ENCODE assay signal across 14 cellular contexts in the genomic region with DNA sequence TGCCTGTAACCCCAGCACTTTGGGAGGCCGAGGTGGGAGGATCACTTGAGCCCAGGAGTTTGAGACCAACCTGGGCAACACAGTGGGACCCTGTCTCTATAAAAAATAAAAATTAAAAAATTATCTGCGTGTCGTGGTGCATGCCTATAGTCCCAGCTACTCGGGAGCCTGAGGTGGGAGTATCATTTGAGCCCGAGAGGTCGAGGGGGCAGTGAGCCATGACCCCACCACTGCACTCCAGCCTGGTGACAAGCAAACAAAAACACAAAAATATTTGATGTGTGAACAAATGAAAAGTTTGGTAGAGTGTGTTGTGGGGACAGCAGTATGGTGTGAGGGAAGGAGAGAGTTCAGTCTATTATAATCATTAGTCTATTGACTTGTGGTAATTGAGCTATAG.
DNase-seq lines count a peak whose midpoint lies in the region; ATAC-seq, FAIRE-seq and TF ChIP-seq lines count a peak whose summit lies in the region.
"Had no signal": no experiment of that assay in that cellular context is flagged by ENCODE, and none has a peak within 500 bp of the region (broad histone marks: within the 10 kb centered on the region; RNA-seq: fewer than 3 reads in every experiment).

No MANE protein-coding gene starts in this region.

- peak overlapping the region; percentile 99 for H3K18ac ChIP-seq in IMR-90 (ENCODE audit: low read depth, low read length)
- H3K18ac ChIP-seq in mesenchymal stem cell (ENCODE audit: low read depth in 1 of 2, low read length in 2 of 2): peak overlapping the region; percentile 58 to 100

- H4K91ac ChIP-seq in IMR-90 (ENCODE audit: insufficient read depth, low read depth, low read length) (peak overlapping the region; percentile 100), mesenchymal stem cell (ENCODE audit: low read length) (peak overlapping the region; percentile 76)

- in situ Hi-C loops in IMR-90 (cut with MboI; ENCODE audit: low sequenced_read_pairs): loop anchor here (25.0 kb wide), 1 partner anchor 1249 kb away; no protein-coding TSS in a partner anchor
- in situ Hi-C loops in mammary epithelial cell (cut with MboI; ENCODE audit: low sequenced_read_pairs in 2 of 2): no loop called here

- H3K27ac ChIP-seq in IMR-90 (ENCODE audit: insufficient read depth, low read length) (peak overlapping the region; percentile 99), mammary epithelial cell (ENCODE audit: insufficient read depth, low read depth, low read length) (peak overlapping the region; percentile 77), mesenchymal stem cell (ENCODE audit: low read length, poor library complexity, severe bottlenecking) (peak overlapping the region; percentile 98), thoracic aorta (peak overlapping the region; percentile 89 to 97)
- H3K27ac ChIP-seq: KMS-11 had no signal

- H4K20me1 ChIP-seq in IMR-90 (ENCODE audit: insufficient read depth, low read length): peaks cover 3% of the 10 kb centered on the region; the same call in 1 of the 2 replicates
- no peaks in the 10 kb centered on the region for H4K20me1 ChIP-seq in mammary epithelial cell (ENCODE audit: insufficient read depth, low read length)

- CTCF ChIA-PET in IMR-90 (lab: Yijun Ruan, JAX) (interaction anchor here (0.9 to 1.8 kb wide), 4 partner anchors 44 to 526 kb away, joined by 3 to 6 read pairs (median 4); no protein-coding TSS in a partner anchor), mammary epithelial cell (lab: Charles Lee; ENCODE audit: low non-redundant PET) (interaction anchor here (0.6 to 0.7 kb wide), 2 partner anchors 44 to 484 kb away, joined by 3 to 11 read pairs; no protein-coding TSS in a partner anchor)

- no peak for TF ChIP-seq RAD21 in IMR-90 (IDR thresholded peaks at IDR 0.05; ENCODE audit: low read length)

- no peak for ATAC-seq in IMR-90 (ENCODE audit: low read depth)
- ATAC-seq in thoracic aorta (ENCODE audit: insufficient number of reproducible peaks, low FRiP score, low read depth): no peak
- ATAC-seq: GM23338; stimulated activated naive B cell treated with anti-CD40 and anti-IgM and Interleukin-4, amounts not matched to agents 10 μg/mL and 1 μg/mL and 100 μg/mL, for 72 hours had no signal

- BruUV-seq in IMR-90 (replicated peaks; lab: Mats Ljungman, UMichigan): TSS peak; percentile 67
- no TSS peak for BruUV-seq in mammary epithelial cell (replicated peaks; lab: Mats Ljungman, UMichigan)

- H2BK15ac ChIP-seq in IMR-90 (ENCODE audit: low read depth, low read length) (peak overlapping the region; percentile 97), mesenchymal stem cell (ENCODE audit: low read depth, poor library complexity, severe bottlenecking) (no peak overlapping the region)

- H2BK5ac ChIP-seq in IMR-90 (ENCODE audit: low read depth, low read length, poor library complexity, severe bottlenecking) (peak overlapping the region; percentile 100), mesenchymal stem cell (ENCODE audit: low read depth, low read length, poor library complexity, severe bottlenecking) (peak overlapping the region; percentile 98)

- WGBS in IMR-90 (ENCODE audit: extremely low coverage in 2 of 2, insufficient read length in 1 of 2), 2 experiments: no CpG with 5 or more reads among the region's 6 CpGs
- 75% methylated on average over 6 of the region's 6 CpGs for WGBS in mammary epithelial cell (ENCODE audit: low coverage, missing lambda C conversion rate)
- 49% methylated on average over 6 of the region's 6 CpGs for WGBS in mesenchymal stem cell

- peak overlapping the region; percentile 79 for H2AK9ac ChIP-seq in IMR-90 (replicated peaks; ENCODE audit: low read depth, low read length, poor library complexity)

- H3K4me3 ChIP-seq in IMR-90 (ENCODE audit: insufficient read depth, low read depth, low read length) (no peak overlapping the region), mammary epithelial cell (replicated peaks in 1 of 3; ENCODE audit: insufficient read depth in 1 of 3, low read depth in 2 of 3, low read length in 3 of 3) (no peak overlapping the region), mesenchymal stem cell (ENCODE audit: insufficient read depth in 1 of 2, low read depth in 1 of 2, low read length in 2 of 2) (peak overlapping the region in 1 of 2 experiments; percentile 72), thoracic aorta (no peak overlapping the region)
- H3K4me3 ChIP-seq: GM23338, mucosa of descending colon had no signal

- no peak for FAIRE-seq in RCC 7860 (lab: Jason Lieb, UNC)

- peaks cover 27% of the 10 kb centered on the region for H3K9me1 ChIP-seq in IMR-90 (ENCODE audit: insufficient read depth, low read length)

- no peak for TF ChIP-seq POLR2A in IMR-90 (IDR thresholded peaks at IDR 0.05; ENCODE audit: low read depth, low read length)

- H2AK5ac ChIP-seq in IMR-90 (ENCODE audit: low read depth, low read length) (peak overlapping the region; percentile 100), mesenchymal stem cell (ENCODE audit: low read length, severe bottlenecking) (peak overlapping the region; percentile 89)

- no peaks in the 10 kb centered on the region for H3K36me3 ChIP-seq in IMR-90 (ENCODE audit: control insufficient read depth, insufficient read depth, low read length)
- peaks cover 2% of the 10 kb centered on the region for H3K36me3 ChIP-seq in mammary epithelial cell (ENCODE audit: insufficient read depth, low read length)
- peaks cover 0 to 2% of the 10 kb centered on the region in 2 experiments for H3K36me3 ChIP-seq in mesenchymal stem cell (ENCODE audit: control insufficient read depth in 1 of 2, insufficient read depth in 2 of 2, low read depth in 1 of 2, low read length in 2 of 2)
- no peaks in the 10 kb centered on the region for H3K36me3 ChIP-seq in thoracic aorta

- H3K4me1 ChIP-seq in IMR-90 (ENCODE audit: control insufficient read depth, insufficient read depth, low read length): peaks cover 38% of the 10 kb centered on the region
- H3K4me1 ChIP-seq in mammary epithelial cell (ENCODE audit: insufficient read depth, low read length): peaks cover 60% of the 10 kb centered on the region
- H3K4me1 ChIP-seq in mesenchymal stem cell (ENCODE audit: control insufficient read depth, insufficient read depth, low read depth, low read length): peaks cover 34% of the 10 kb centered on the region
- H3K4me1 ChIP-seq in thoracic aorta (ENCODE audit: control insufficient read depth in 1 of 2, low read depth in 2 of 2): peaks cover 20 to 57% of the 10 kb centered on the region in 2 donors

- H2BK12ac ChIP-seq in mesenchymal stem cell (ENCODE audit: low read length in 2 of 2): peak overlapping the region; percentile 91 to 99

- H2BK120ac ChIP-seq in IMR-90 (ENCODE audit: low read depth, low read length): peak overlapping the region; percentile 100
- peak overlapping the region; percentile 93 for H2BK120ac ChIP-seq in mesenchymal stem cell (ENCODE audit: low read depth, low read length)

- H3K27me3 ChIP-seq in IMR-90 (ENCODE audit: control insufficient read depth, insufficient read depth, low read length) (no peaks in the 10 kb centered on the region), mammary epithelial cell (ENCODE audit: insufficient read depth, low read length) (no peaks in the 10 kb centered on the region), mesenchymal stem cell (ENCODE audit: control insufficient read depth in 1 of 2, insufficient read depth in 1 of 2, low read length in 2 of 2) (no peaks in the 10 kb centered on the region), thoracic aorta (replicated peaks; ENCODE audit: insufficient read depth) (no peaks in the 10 kb centered on the region)

- H4K5ac ChIP-seq in IMR-90 (ENCODE audit: low read depth, low read length): peak overlapping the region; percentile 99

- no peak for DNase-seq in IMR-90
- DNase-seq in mammary epithelial cell: no peak
- DNase-seq in mesenchymal stem cell: no peak
- DNase-seq in thoracic aorta (ENCODE audit: low spot score): no peak
- DNase-seq in mucosa of gallbladder (ENCODE audit: low spot score): no peak
- DNase-seq in epidermal melanocyte (ENCODE audit: insufficient read length, low spot score): no peak
- no peak for DNase-seq in RCC 7860 (ENCODE audit: low spot score)
- DNase-seq: activated effector memory CD4-positive, alpha-beta T cell treated with Interleukin-2 at 50 U/mL for 16 hours; mucosa of descending colon; NCI-H187; stimulated activated CD4-positive, alpha-beta T cell treated with anti-CD3 and anti-CD28 coated beads, Interleukin-4, amount 100 ng/mL, for 24 hours; stimulated activated naive B cell treated with anti-CD40 and anti-IgM and Interleukin-4, amounts not matched to agents 10 μg/mL and 1 μg/mL and 100 μg/mL, for 72 hours had no signal

- no peaks in the 10 kb centered on the region for H3K79me2 ChIP-seq in mammary epithelial cell (ENCODE audit: insufficient read depth, low read length)

- intact Hi-C loops in IMR-90 (cut with micrococcal nuclease) (loop anchor here (5.0 kb wide), 6 partner anchors 91 to 676 kb away; partner anchors contain the start of gene PARVA), mammary epithelial cell (cut with micrococcal nuclease) (loop anchor here (5.0 kb wide), 1 partner anchor 486 kb away; no protein-coding TSS in a partner anchor)

- H3K56ac ChIP-seq in IMR-90 (ENCODE audit: extremely low read depth, insufficient read depth, low read length): peak overlapping the region; percentile 100

- POLR2A ChIA-PET in IMR-90 (lab: Charles Lee; ENCODE audit: unreplicated experiment): interaction anchor here (0.5 to 1.1 kb wide), 12 partner anchors 25 to 366 kb away, joined by 3 to 8 read pairs (median 3); partner anchors contain the start of genes MICAL2 and PARVA

- no peak overlapping the region for H2AFZ ChIP-seq in IMR-90 (replicated peaks; ENCODE audit: low read length, poor library complexity)
- no peak overlapping the region for H2AFZ ChIP-seq in mammary epithelial cell (ENCODE audit: low read depth, low read length)
- H2AFZ ChIP-seq in mesenchymal stem cell (ENCODE audit: low read depth, low read length): no peak overlapping the region
- H2AFZ ChIP-seq: GM23338 had no signal

- dilution Hi-C loops in IMR-90 (cut with HindIII; ENCODE audit: low sequenced_read_pairs, unreplicated experiment) (no loop called here), mammary epithelial cell (cut with HindIII; ENCODE audit: low sequenced_read_pairs) (no loop called here)

- TF ChIP-seq CTCF in IMR-90 (conservative IDR thresholded peaks at IDR 0.05; ENCODE audit: low read depth, low read length): no peak
- TF ChIP-seq CTCF in mammary epithelial cell (conservative IDR thresholded peaks at IDR 0.05 in 1 of 2, IDR thresholded peaks at IDR 0.05 in 1 of 2; ENCODE audit: extremely low read depth in 1 of 2, insufficient read depth in 1 of 2, low read depth in 1 of 2, low read length in 2 of 2): no peak
- TF ChIP-seq CTCF in thoracic aorta (IDR thresholded peaks at IDR 0.05): no peak

- H3K23ac ChIP-seq in IMR-90 (ENCODE audit: low read depth, low read length): peak overlapping the region; percentile 99
- H3K23ac ChIP-seq in mesenchymal stem cell (ENCODE audit: low read length in 2 of 2): no peak overlapping the region

- peak overlapping the region; percentile 100 for H3K4ac ChIP-seq in IMR-90 (ENCODE audit: low read depth, low read length)
- peak overlapping the region; percentile 46 to 98 for H3K4ac ChIP-seq in mesenchymal stem cell (ENCODE audit: low read depth in 1 of 2, low read length in 2 of 2)

- H3K79me1 ChIP-seq in IMR-90 (ENCODE audit: low read depth in 1 of 2, low read length in 2 of 2): peaks cover 19 to 53% of the 10 kb centered on the region in 2 experiments
- peaks cover 3% of the 10 kb centered on the region for H3K79me1 ChIP-seq in mesenchymal stem cell (replicated peaks; ENCODE audit: low read length, poor library complexity, severe bottlenecking)

- H3K4me2 ChIP-seq in IMR-90 (ENCODE audit: low read depth, low read length) (peak overlapping the region; percentile 48), mammary epithelial cell (ENCODE audit: insufficient read depth, low read depth, low read length) (peak overlapping the region; percentile 64), mesenchymal stem cell (ENCODE audit: low read length, poor library complexity, severe bottlenecking) (no peak overlapping the region)
- H3K4me2 ChIP-seq: GM23338, KMS-11 had no signal

- H2BK20ac ChIP-seq in IMR-90 (ENCODE audit: low read depth, low read length): peak overlapping the region; percentile 98

- H3K14ac ChIP-seq in IMR-90 (replicated peaks; ENCODE audit: low read depth, low read length): peak overlapping the region; percentile 100
- H3K14ac ChIP-seq in mesenchymal stem cell (ENCODE audit: low read length in 2 of 2): no peak overlapping the region

- H4K8ac ChIP-seq in IMR-90 (ENCODE audit: low read depth in 2 of 2, low read length in 2 of 2) (peak overlapping the region; percentile 96 to 99), mesenchymal stem cell (ENCODE audit: low read length) (peak overlapping the region; percentile 86)

- H3K9me3 ChIP-seq in IMR-90 (ENCODE audit: control insufficient read depth, insufficient read depth, low read length) (no peaks in the 10 kb centered on the region), mammary epithelial cell (replicated peaks; ENCODE audit: insufficient read depth, low read length) (no peaks in the 10 kb centered on the region), mesenchymal stem cell (ENCODE audit: control insufficient read depth, low read length) (no peaks in the 10 kb centered on the region), thoracic aorta (no peaks in the 10 kb centered on the region)
- H3K9me3 ChIP-seq: mucosa of descending colon had no signal

- peak overlapping the region; percentile 85 for H3K9ac ChIP-seq in IMR-90 (ENCODE audit: low read depth, low read length)
- no peak overlapping the region for H3K9ac ChIP-seq in mammary epithelial cell (ENCODE audit: insufficient read depth, low read length)
- H3K9ac ChIP-seq in mesenchymal stem cell (ENCODE audit: low read length): peak overlapping the region; percentile 86
- H3K9ac ChIP-seq: KMS-11 had no signal
